In the genomic region with DNA sequence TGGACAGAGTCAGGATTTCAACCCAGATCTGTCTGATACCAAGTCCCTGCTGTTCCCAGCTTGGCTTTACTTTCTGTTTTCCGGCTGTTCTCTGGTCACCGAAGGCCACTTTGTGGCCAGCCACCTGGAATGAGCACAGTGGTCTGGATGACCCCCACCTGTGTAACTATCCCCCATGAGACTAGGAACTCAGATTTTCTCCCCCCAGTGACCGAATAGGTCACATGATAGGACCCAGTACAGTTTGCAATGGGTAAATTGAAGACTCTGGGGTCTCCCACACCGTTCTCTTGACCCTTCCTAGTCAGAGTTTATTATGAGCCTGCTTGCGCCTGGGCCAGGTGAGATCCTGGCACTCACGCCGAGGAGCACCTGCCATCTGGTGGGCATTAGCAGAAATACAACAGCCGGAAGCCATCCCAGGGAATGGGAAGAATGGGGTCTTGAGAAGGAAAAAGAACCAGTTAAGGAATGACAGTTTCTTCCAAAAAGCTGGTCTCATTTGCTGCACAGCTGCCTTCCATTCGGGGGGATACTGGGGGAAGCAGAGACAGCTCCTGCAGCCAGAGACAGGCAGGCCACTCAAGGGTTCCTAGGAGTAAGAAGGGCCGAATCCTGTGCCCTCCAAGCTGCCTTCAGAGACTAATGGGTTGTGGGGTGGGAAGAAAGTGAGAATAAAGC, we compare ENCODE assay signal across 9 cellular contexts. TPM values are rescaled to one million over a fixed set of nuclear protein-coding genes. Genes with fewer than 3 reads are reported as not detected.
A peak's percentile ranks its signal among the peaks of the same experiment; 100 is the strongest.
DNase-seq lines count a peak whose midpoint lies in the region; ATAC-seq and TF ChIP-seq lines count a peak whose summit lies in the region.
"Had no signal": no experiment of that assay in that cellular context is flagged by ENCODE, and none has a peak within 500 bp of the region (broad histone marks: within the 10 kb centered on the region; RNA-seq: fewer than 3 reads in every experiment).

No MANE protein-coding gene starts in this region.

- H3K27me3 ChIP-seq in HUES48 (ENCODE audit: control insufficient read depth, insufficient read depth, low read length) (no peaks in the 10 kb centered on the region), SJSA1 (replicated peaks) (no peaks in the 10 kb centered on the region), gastrocnemius medialis (no peaks in the 10 kb centered on the region), MG63 (no peaks in the 10 kb centered on the region)

- in situ Hi-C loops in gastrocnemius medialis (cut with MboI; ENCODE audit: low sequenced_read_pairs in 4 of 4), result loop anchor here (5.0 kb wide), 2 partner anchors 66 to 71 kb away; no protein-coding TSS in a partner anchor

- no peak overlapping the region for H3K4me3 Mint-ChIP-seq in Calu3 (ENCODE audit: low read depth, unreplicated experiment)
- H3K4me3 Mint-ChIP-seq: IgD-negative memory B cell had no signal

- H3K9ac ChIP-seq in HUES48 (ENCODE audit: low read depth, low read length), result no peak overlapping the region

- H3K9me3 ChIP-seq in HUES48 (ENCODE audit: control insufficient read depth, insufficient read depth, low read length), result no peaks in the 10 kb centered on the region
- H3K9me3 ChIP-seq in SJSA1 (replicated peaks), result no peaks in the 10 kb centered on the region
- no peaks in the 10 kb centered on the region for H3K9me3 ChIP-seq in gastrocnemius medialis
- no peaks in the 10 kb centered on the region for H3K9me3 ChIP-seq in MG63

- H3K27ac ChIP-seq in HUES48 (ENCODE audit: low read depth, low read length) (peak overlapping the region; percentile 39), SJSA1 (no peak overlapping the region), gastrocnemius medialis (peak overlapping the region in 3 of 4 donors; percentile 32 to 44 (median 33))

- TF ChIP-seq POLR2A in gastrocnemius medialis (IDR thresholded peaks at IDR 0.05), result no peak

- intact Hi-C loops in Calu3 (cut with micrococcal nuclease; ENCODE audit: unreplicated experiment), result loop anchor here (1.0 to 5.0 kb wide), 3 partner anchors 46 to 76 kb away; a partner anchor contains a TSS
- intact Hi-C loops in left cardiac atrium (cut with DNase I), result loop anchor here (1.0 to 5.0 kb wide), 3 partner anchors 46 to 65 kb away; a partner anchor contains a TSS
- intact Hi-C loops in gastrocnemius medialis (cut with DNase I; ENCODE audit: low total_unique reads), result loop anchor here (1.0 kb wide), 2 partner anchors 65 to 76 kb away; no protein-coding TSS in a partner anchor

- CTCF ChIA-PET in Calu3 (lab: Charles Lee), result interaction anchor here (0.6 to 1.5 kb wide), 4 partner anchors 15 to 98 kb away, joined by 3 to 4 read pairs (median 4); a partner anchor contains a TSS

- H3K36me3 ChIP-seq in HUES48 (ENCODE audit: control insufficient read depth, insufficient read depth, low read length) (no peaks in the 10 kb centered on the region), SJSA1 (no peaks in the 10 kb centered on the region), gastrocnemius medialis (no peaks in the 10 kb centered on the region), MG63 (no peaks in the 10 kb centered on the region)

- no peaks in the 10 kb centered on the region for H3K36me3 Mint-ChIP-seq in Calu3 (ENCODE audit: insufficient read depth, unreplicated experiment)
- H3K36me3 Mint-ChIP-seq in activated naive CD4-positive, alpha-beta T cell treated with anti-CD3 and anti-CD28 coated beads, Interleukin-2, amount 50 U/mL, for 72 hours, result no peaks in the 10 kb centered on the region
- H3K36me3 Mint-ChIP-seq: IgD-negative memory B cell had no signal

- H3K9me3 Mint-ChIP-seq in Calu3 (ENCODE audit: low read depth, unreplicated experiment), result no peaks in the 10 kb centered on the region
- no peaks in the 10 kb centered on the region for H3K9me3 Mint-ChIP-seq in activated naive CD4-positive, alpha-beta T cell treated with anti-CD3 and anti-CD28 coated beads, Interleukin-2, amount 50 U/mL, for 72 hours
- H3K9me3 Mint-ChIP-seq: IgD-negative memory B cell had no signal

- no TSS peak for BruUV-seq in Calu3 (replicated peaks; lab: Mats Ljungman, UMichigan)

- peak overlapping the region; percentile 39 for H3K27ac Mint-ChIP-seq in Calu3 (ENCODE audit: unreplicated experiment)
- H3K27ac Mint-ChIP-seq in activated naive CD4-positive, alpha-beta T cell treated with anti-CD3 and anti-CD28 coated beads, Interleukin-2, amount 50 U/mL, for 72 hours, result no peak overlapping the region

- no peak overlapping the region for H3K4me3 ChIP-seq in HUES48 (ENCODE audit: low read depth, low read length)
- no peak overlapping the region for H3K4me3 ChIP-seq in SJSA1
- H3K4me3 ChIP-seq in gastrocnemius medialis, result no peak overlapping the region
- no peak overlapping the region for H3K4me3 ChIP-seq in MG63

- H3K27me3 Mint-ChIP-seq in Calu3 (ENCODE audit: unreplicated experiment), result no peaks in the 10 kb centered on the region
- H3K27me3 Mint-ChIP-seq: IgD-negative memory B cell had no signal

- peaks cover 7% of the 10 kb centered on the region for H3K4me1 Mint-ChIP-seq in Calu3 (ENCODE audit: low read depth, unreplicated experiment)

- H3K4me1 ChIP-seq in HUES48 (ENCODE audit: control insufficient read depth, insufficient read depth, low read length) (peaks cover 3% of the 10 kb centered on the region; the same call in 1 of the 2 replicates), SJSA1 (replicated peaks) (peaks cover 14% of the 10 kb centered on the region; the same call in 1 of the 2 replicates), gastrocnemius medialis (peaks cover 7 to 10% of the 10 kb centered on the region in 2 donors)

- TF ChIP-seq CTCF in Calu3 (IDR thresholded peaks at IDR 0.05; ENCODE audit: unreplicated experiment) (peak; percentile 73), gastrocnemius medialis (IDR thresholded peaks at IDR 0.05 in 4 of 5, conservative IDR thresholded peaks at IDR 0.05 in 1 of 5) (peak; percentile 75 to 93 (median 91))

- peak; percentile 77 to 94 for ATAC-seq in activated naive CD4-positive, alpha-beta T cell treated with anti-CD3 and anti-CD28 coated beads, Interleukin-2, amount 50 U/mL, for 72 hours
- peak; percentile 71 to 83 for ATAC-seq in left cardiac atrium
- ATAC-seq in gastrocnemius medialis, result peak; percentile 68 to 81
- no peak for ATAC-seq in HG02870 (IDR thresholded peaks at IDR 0.05; ENCODE audit: unreplicated experiment)

- DNase-seq in Calu3, result peak; percentile 61
- peak; percentile 58 to 60 for DNase-seq in SJSA1 (ENCODE audit: low read depth in 1 of 2, low spot score in 2 of 2)
- DNase-seq in activated naive CD4-positive, alpha-beta T cell treated with anti-CD3 and anti-CD28 coated beads, Interleukin-2, amount 50 U/mL, for 72 hours (ENCODE audit: low spot score in 2 of 2), result peak; percentile 60 to 67
- peak; percentile 49 for DNase-seq in left cardiac atrium
- peak in 1 of 2 donors; percentile 50 for DNase-seq in gastrocnemius medialis
- DNase-seq in MG63, result no peak

RNA-seq across cellular contexts. Expression of a gene that starts 7.1 kb away (rescaled TPM):
- total RNA-seq in Calu3 (2022) (0.66 TPM in 1 of 2 replicates, not detected in the other), left cardiac atrium (10 to 100 TPM; 21.4 to 28.2 TPM), gastrocnemius medialis (10 to 100 TPM in 3 of 4 donors, 1 to 10 TPM in 1; 9.5 to 39.3 (median 30.3) TPM)
- total RNA-seq in SJSA1 (2014; rRNA removed; shearing (Covaris generic)), result not detected in 2 replicates
- under 1 TPM; 0.54 to 0.64 TPM for total RNA-seq in activated naive CD4-positive, alpha-beta T cell treated with anti-CD3 and anti-CD28 coated beads, Interleukin-2, amount 50 U/mL, for 72 hours
- total RNA-seq in MG63 (2014; rRNA removed; shearing (Covaris generic); ENCODE audit: low replicate concordance), result not detected in 2 replicates

RNA-seq across cellular contexts. Expression of a gene that starts 19.5 kb away (rescaled TPM):
- 14.6 and 14.7 TPM in 2 replicates for total RNA-seq in Calu3 (2022)
- 26.6 and 31.6 TPM in 2 replicates for total RNA-seq in SJSA1 (2014; rRNA removed; shearing (Covaris generic))
- 1 to 10 TPM; 5.1 to 5.6 TPM for total RNA-seq in activated naive CD4-positive, alpha-beta T cell treated with anti-CD3 and anti-CD28 coated beads, Interleukin-2, amount 50 U/mL, for 72 hours
- 10 to 100 TPM in 1 of 2 donors, 1 to 10 TPM in 1; 9.3 to 11.3 TPM for total RNA-seq in left cardiac atrium
- total RNA-seq in gastrocnemius medialis, result 10 to 100 TPM in 1 of 4 donors, 1 to 10 TPM in 3; 6.5 to 11.8 (median 6.6) TPM
- 16.9 and 29.7 TPM in 2 replicates for total RNA-seq in MG63 (2014; rRNA removed; shearing (Covaris generic); ENCODE audit: low replicate concordance)

RNA-seq across cellular contexts. Expression of a gene that starts 19.6 kb away (rescaled TPM):
- total RNA-seq in Calu3 (2022), result 34.3 and 49.6 TPM in 2 replicates
- 32.3 and 76.3 TPM in 2 replicates for total RNA-seq in SJSA1 (2014; rRNA removed; shearing (Covaris generic))
- total RNA-seq in activated naive CD4-positive, alpha-beta T cell treated with anti-CD3 and anti-CD28 coated beads, Interleukin-2, amount 50 U/mL, for 72 hours, result 100 to 1,000 TPM; 110 to 123 TPM
- total RNA-seq in left cardiac atrium, result 10 to 100 TPM; 14.8 to 30.0 TPM
- total RNA-seq in gastrocnemius medialis, result 10 to 100 TPM; 24.7 to 59.7 (median 30.3) TPM
- 14.5 and 22.4 TPM in 2 replicates for total RNA-seq in MG63 (2014; rRNA removed; shearing (Covaris generic); ENCODE audit: low replicate concordance)

RNA-seq across cellular contexts. Expression of a gene that starts 45.9 kb away (rescaled TPM):
- 28.7 and 29.9 TPM in 2 replicates for total RNA-seq in Calu3 (2022)
- total RNA-seq in SJSA1 (2014; rRNA removed; shearing (Covaris generic)), result 88.7 and 99.4 TPM in 2 replicates
- total RNA-seq in activated naive CD4-positive, alpha-beta T cell treated with anti-CD3 and anti-CD28 coated beads, Interleukin-2, amount 50 U/mL, for 72 hours, result 10 to 100 TPM; 16.3 to 20.9 TPM
- total RNA-seq in left cardiac atrium, result 10 to 100 TPM; 23.7 to 47.8 TPM
- total RNA-seq in gastrocnemius medialis, result 10 to 100 TPM; 24.4 to 28.4 (median 27.0) TPM
- 13.8 and 19.1 TPM in 2 replicates for total RNA-seq in MG63 (2014; rRNA removed; shearing (Covaris generic); ENCODE audit: low replicate concordance)

RNA-seq across cellular contexts. Expression of a gene that starts 46.1 kb away (rescaled TPM):
- 3.7 and 4.1 TPM in 2 replicates for total RNA-seq in Calu3 (2022)
- total RNA-seq in SJSA1 (2014; rRNA removed; shearing (Covaris generic)), result 7.9 and 18.3 TPM in 2 replicates
- 10 to 100 TPM; 19.9 to 49.0 TPM for total RNA-seq in activated naive CD4-positive, alpha-beta T cell treated with anti-CD3 and anti-CD28 coated beads, Interleukin-2, amount 50 U/mL, for 72 hours
- total RNA-seq in left cardiac atrium, result 10 to 100 TPM; 10.4 to 10.8 TPM
- total RNA-seq in gastrocnemius medialis, result 1 to 10 TPM; 4.7 to 7.4 (median 5.8) TPM
- 9.6 and 17.8 TPM in 2 replicates for total RNA-seq in MG63 (2014; rRNA removed; shearing (Covaris generic); ENCODE audit: low replicate concordance)
